Comparison of ENCODE assay signal across 1 cellular context in genomic region chr16:30722916-30723315, GRCh38.
TF ChIP-seq lines count a peak whose summit lies in the region.

No MANE protein-coding gene starts in this region.

TF ChIP-seq in K562, 482 proteins besides CTCF, POLR2A, EP300 and RAD21:
- TF ChIP-seq GATA2 (CRISPR knock-in tag; IDR thresholded peaks at IDR 0.05) (no peak), RBFOX2 (IDR thresholded peaks at IDR 0.05; ENCODE audit: low read depth, low read length) (peak; percentile 20; the same call in 1 of the 2 replicates)
